Comparison of ENCODE assay signal across 1 cellular context in genomic region chr1:116570358-116571214, GRCh38.
TF ChIP-seq lines count a peak whose summit lies in the region.

Gene CD58 (minus strand): TSS chr1:116571026. CDS start chr1:116570972, 54 bp downstream.

TF ChIP-seq in GM12878, 131 proteins besides CTCF, POLR2A, EP300 and RAD21 (continued from another document and continues in another):
- TF ChIP-seq SUPT20H (IDR thresholded peaks at IDR 0.05; ENCODE audit: borderline replicate concordance, control insufficient read depth, low read depth, low read length) (no peak), POU2F2 (IDR thresholded peaks at IDR 0.05; ENCODE audit: borderline replicate concordance, low read depth, low read length) (peak; percentile 73; the same call in 2 of the 3 replicates), MTA2 (IDR thresholded peaks at IDR 0.05; ENCODE audit: low read depth) (no peak), MEF2A (IDR thresholded peaks at IDR 0.05; ENCODE audit: insufficient read depth, low read depth, low read length) (no peak; the same call in 1 of the 2 replicates), SMAD5 (IDR thresholded peaks at IDR 0.05; ENCODE audit: low read depth) (peak; percentile 90), PAX8 (IDR thresholded peaks at IDR 0.05) (no peak), ZBTB4 (CRISPR knock-in tag; IDR thresholded peaks at IDR 0.05) (no peak), ZNF592 (IDR thresholded peaks at IDR 0.05) (0 out of 2 replicates have a peak, but pooled peaks have one; percentile 40), ZNF384 (IDR thresholded peaks at IDR 0.05; ENCODE audit: borderline replicate concordance, low read depth, low read length) (no peak), BMI1 (IDR thresholded peaks at IDR 0.05; ENCODE audit: borderline replicate concordance) (no peak), CUX1 (IDR thresholded peaks at IDR 0.05; ENCODE audit: insufficient replicate concordance, low read depth, low read length) (no peak), CHD2 (IDR thresholded peaks at IDR 0.05; ENCODE audit: borderline replicate concordance, low read depth, low read length) (no peak; the same call in none of the 2 replicates), E2F8 (IDR thresholded peaks at IDR 0.05; ENCODE audit: low read depth, partially characterized antibody) (no peak), EZH2 (IDR thresholded peaks at IDR 0.05; ENCODE audit: borderline replicate concordance, control insufficient read depth, low read depth, low read length) (no peak), ASH2L (IDR thresholded peaks at IDR 0.05; ENCODE audit: borderline replicate concordance, low read depth) (no peak), MAX (IDR thresholded peaks at IDR 0.05; ENCODE audit: low read depth, low read length) (peak; percentile 39; the same call in 1 of the 2 replicates), NRF1 (conservative IDR thresholded peaks at IDR 0.05; ENCODE audit: low read depth, low read length) (no peak), IKZF1 (conservative IDR thresholded peaks at IDR 0.05) (peak; percentile 90), SIN3A (IDR thresholded peaks at IDR 0.05; ENCODE audit: low read depth, low read length) (no peak), HDAC6 (IDR thresholded peaks at IDR 0.05; ENCODE audit: unreplicated experiment) (no peak), SMC3 (IDR thresholded peaks at IDR 0.05; ENCODE audit: borderline replicate concordance, low read length) (0 out of 2 replicates have a peak, but pooled peaks have one; percentile 14), POLR2AphosphoS2 (IDR thresholded peaks at IDR 0.05; ENCODE audit: low read depth, low read length) (peak; percentile 90), ETV6 (conservative IDR thresholded peaks at IDR 0.05 in 1 of 2, IDR thresholded peaks at IDR 0.05 in 1 of 2; ENCODE audit: borderline replicate concordance in 1 of 2, low read depth in 1 of 2) (peak in 1 of 2 experiments; percentile 50; a peak in 1 of 4 replicates), NR2C2 (IDR thresholded peaks at IDR 0.05; ENCODE audit: borderline replicate concordance, control insufficient read depth, insufficient read length, low read depth) (no peak), SP1 (IDR thresholded peaks at IDR 0.05; ENCODE audit: low read depth, low read length) (peak; percentile 12), ZZZ3 (IDR thresholded peaks at IDR 0.05; ENCODE audit: control insufficient read depth, insufficient read length, low read depth) (no peak), ZNF274 (IDR thresholded peaks at IDR 0.05; ENCODE audit: insufficient read depth, insufficient read length) (no peak), PKNOX1 (IDR thresholded peaks at IDR 0.05) (peak; percentile 12; the same call in 1 of the 2 replicates), E4F1 (IDR thresholded peaks at IDR 0.05; ENCODE audit: borderline replicate concordance, partially characterized antibody) (no peak), RCOR1 (conservative IDR thresholded peaks at IDR 0.05; ENCODE audit: low read depth, low read length) (no peak), RB1 (IDR thresholded peaks at IDR 0.05; ENCODE audit: borderline replicate concordance) (no peak), POLR2AphosphoS5 (IDR thresholded peaks at IDR 0.05; ENCODE audit: low read length) (peak; percentile 80), IRF3 (IDR thresholded peaks at IDR 0.05) (no peak), EGR1 (IDR thresholded peaks at IDR 0.05; ENCODE audit: borderline replicate concordance in 1 of 2, low read depth in 2 of 2, low read length in 2 of 2) (peak in 1 of 2 experiments; percentile 89; a peak in 2 of 3 replicates), KAT2A (conservative IDR thresholded peaks at IDR 0.05; ENCODE audit: control insufficient read depth, low read depth, low read length) (no peak), SMARCA5 (IDR thresholded peaks at IDR 0.05) (peak; percentile 82), TCF7 (IDR thresholded peaks at IDR 0.05; ENCODE audit: borderline replicate concordance) (no peak), RELA (IDR thresholded peaks at IDR 0.05; ENCODE audit: borderline replicate concordance, partially characterized antibody) (no peak), CEBPB (IDR thresholded peaks at IDR 0.05; ENCODE audit: borderline replicate concordance in 1 of 2, low read depth in 2 of 2, low read length in 2 of 2) (no peak), STAT1 (conservative IDR thresholded peaks at IDR 0.05) (no peak)
